Comparison of ENCODE assay signal across 19 cellular contexts in genomic region chr1:162218546-162218945, GRCh38.
A peak's percentile ranks its signal among the peaks of the same experiment; 100 is the strongest.
DNase-seq lines count a peak whose midpoint lies in the region; ATAC-seq and TF ChIP-seq lines count a peak whose summit lies in the region.
"Had no signal": no experiment of that assay in that cellular context is flagged by ENCODE, and none has a peak within 500 bp of the region (broad histone marks: within the 10 kb centered on the region; RNA-seq: fewer than 3 reads in every experiment).

No MANE protein-coding gene starts in this region.

- DNase-seq in DMS 273 (lab: John Stamatoyannopoulos, UW; ENCODE audit: unreplicated experiment) = peak; percentile 41
- DNase-seq in DMS 273 treated with DMSO at 0.1 percent for 48 hours (lab: John Stamatoyannopoulos, UW) = no peak
- no peak for DNase-seq in H9
- DNase-seq in islet precursor cell = peak; percentile 52
- DNase-seq in thyroid gland = no peak
- DNase-seq in mesenteric fat pad (ENCODE audit: low spot score) = no peak
- DNase-seq: BE2C; Caco-2; CD4-positive, alpha-beta T cell; GF-D8; HCEC 1CT; Kasumi-1; NCI-H2081 treated with DMSO at 0.1 percent for 48 hours; NCI-H446 treated with DMSO at 0.1 percent for 48 hours; SIG-M5 had no signal

- no peak overlapping the region for H3K4ac ChIP-seq in H9 (ENCODE audit: low read depth, low read length)

- no peaks in the 10 kb centered on the region for H3K23me2 ChIP-seq in H9 (ENCODE audit: insufficient read length, low read depth, low read length, poor library complexity, severe bottlenecking)

- H4K20me1 ChIP-seq in H9 (ENCODE audit: control insufficient read depth, insufficient read depth, insufficient read length) = no peaks in the 10 kb centered on the region

- H3K4me3 ChIP-seq in parathyroid adenoma (ENCODE audit: low read depth, low read length) (no peak overlapping the region), thyroid gland (replicated peaks in 1 of 3) (no peak overlapping the region)

- no peak overlapping the region for H4K5ac ChIP-seq in H9 (ENCODE audit: insufficient read length, low read depth, low read length)

- H3K18ac ChIP-seq in H9 (ENCODE audit: insufficient read length, low read depth, low read length) = no peak overlapping the region

- no peak overlapping the region for H2BK20ac ChIP-seq in H9 (ENCODE audit: low read depth, low read length, poor library complexity, severe bottlenecking)

- H4K8ac ChIP-seq in H9 (replicated peaks; ENCODE audit: insufficient read length, low read depth, low read length) = no peak overlapping the region

- no peak overlapping the region for H4K91ac ChIP-seq in H9 (ENCODE audit: insufficient read length, low read depth, low read length)

- no peak overlapping the region for H3K23ac ChIP-seq in H9 (ENCODE audit: insufficient read length, low read depth, low read length)

- TF ChIP-seq CTCF in H9 (conservative IDR thresholded peaks at IDR 0.05) = no peak
- no peak for TF ChIP-seq CTCF in parathyroid adenoma (IDR thresholded peaks at IDR 0.05)
- TF ChIP-seq CTCF in thyroid gland (IDR thresholded peaks at IDR 0.05) = no peak

- TF ChIP-seq POLR2A in thyroid gland (IDR thresholded peaks at IDR 0.05) = no peak

- no peaks in the 10 kb centered on the region for H3K36me3 Mint-ChIP-seq in H9 (ENCODE audit: insufficient read depth in 1 of 3, low read depth in 3 of 3)
- H3K36me3 Mint-ChIP-seq: IgD-negative memory B cell had no signal

- no peaks in the 10 kb centered on the region for H3K79me1 ChIP-seq in H9 (ENCODE audit: insufficient read depth, low read depth, low read length, poor library complexity, severe bottlenecking)

- H2BK12ac ChIP-seq in H9 (ENCODE audit: insufficient read length, low read depth, low read length) = no peak overlapping the region

- H2AK5ac ChIP-seq in H9 (ENCODE audit: insufficient read length, low read length) = no peak overlapping the region

- no peaks in the 10 kb centered on the region for H3K27me3 ChIP-seq in H9 (ENCODE audit: insufficient read depth, low read length)
- no peaks in the 10 kb centered on the region for H3K27me3 ChIP-seq in parathyroid adenoma (ENCODE audit: control insufficient read depth, insufficient read depth, low read length)
- H3K27me3 ChIP-seq in thyroid gland = no peaks in the 10 kb centered on the region
- H3K27me3 ChIP-seq: BE2C had no signal

- H3T11ph ChIP-seq in H9 (ENCODE audit: low read length) = no peak overlapping the region

- H3K79me2 ChIP-seq in H9 (ENCODE audit: insufficient read depth, low read length) (0 out of 2 replicates have a peak, but pooled peaks cover 3% of the 10 kb centered on the region), parathyroid adenoma (no peaks in the 10 kb centered on the region)

- H3K27ac ChIP-seq in H9 (ENCODE audit: insufficient read length, low read depth, low read length) (no peak overlapping the region), parathyroid adenoma (no peak overlapping the region), thyroid gland (peak overlapping the region in 1 of 3 donors; percentile 16)
- H3K27ac ChIP-seq: 22Rv1 had no signal

- H2BK5ac ChIP-seq in H9 (ENCODE audit: insufficient read length, low read length) = no peak overlapping the region

- no peak overlapping the region for H3K56ac ChIP-seq in H9 (ENCODE audit: insufficient read length, low read depth, low read length)

- no peak overlapping the region for H3K14ac ChIP-seq in H9 (ENCODE audit: insufficient read depth, low read length)

- H3K36me3 ChIP-seq in parathyroid adenoma (ENCODE audit: control insufficient read depth, insufficient read depth, low read length) = no peaks in the 10 kb centered on the region
- H3K36me3 ChIP-seq in thyroid gland = no peaks in the 10 kb centered on the region
- H3K36me3 ChIP-seq: BE2C had no signal

- H3K4me1 ChIP-seq in H9 (ENCODE audit: insufficient read depth, low read length) = peaks cover 31% of the 10 kb centered on the region
- peaks cover 3% of the 10 kb centered on the region for H3K4me1 ChIP-seq in parathyroid adenoma
- H3K4me1 ChIP-seq in thyroid gland = peaks cover 10 to 16% of the 10 kb centered on the region in 2 donors
- H3K4me1 ChIP-seq: BE2C, Caco-2 had no signal

- H2AFZ ChIP-seq in H9 (ENCODE audit: low read length) = no peak overlapping the region
- H2AFZ ChIP-seq in parathyroid adenoma = peak overlapping the region; percentile 2

- H2BK15ac ChIP-seq in H9 (ENCODE audit: low read depth, low read length) = no peak overlapping the region

- intact Hi-C loops in thyroid gland (cut with DNase I) = no loop called here

- no peak for ATAC-seq in HG03457 (IDR thresholded peaks at IDR 0.05; ENCODE audit: unreplicated experiment)

- H3K9ac ChIP-seq in H9 (ENCODE audit: extremely low read depth, insufficient read length, low read length) = no peak overlapping the region
- no peak overlapping the region for H3K9ac ChIP-seq in parathyroid adenoma

- H2BK120ac ChIP-seq in H9 (ENCODE audit: low read depth, low read length, poor library complexity, severe bottlenecking) = no peak overlapping the region

- H3K4me2 ChIP-seq in H9 (ENCODE audit: insufficient read depth, insufficient read length, low read length) (no peak overlapping the region), parathyroid adenoma (ENCODE audit: low read length) (no peak overlapping the region)

- WGBS in H9 (ENCODE audit: extremely low coverage, insufficient read length, low lambda C conversion rate) = no CpG with 5 or more reads among the region's 5 CpGs
- WGBS in thyroid gland, 2 donors = 51 to 55% methylated on average over 5 of the region's 5 CpGs

- peaks cover 82 to 84% of the 10 kb centered on the region in 2 experiments for H3K4me1 Mint-ChIP-seq in H9

- H3K9me3 ChIP-seq in H9 (ENCODE audit: control insufficient read depth, low read depth, low read length) = no peaks in the 10 kb centered on the region
- H3K9me3 ChIP-seq in parathyroid adenoma (ENCODE audit: control insufficient read depth, low read length) = no peaks in the 10 kb centered on the region
- no peaks in the 10 kb centered on the region for H3K9me3 ChIP-seq in thyroid gland
- H3K9me3 ChIP-seq: BE2C, Caco-2 had no signal

- no peak overlapping the region for H3K4me3 Mint-ChIP-seq in H9
- H3K4me3 Mint-ChIP-seq: CD4-positive, alpha-beta T cell; IgD-negative memory B cell had no signal

- no peaks in the 10 kb centered on the region for H3K9me3 Mint-ChIP-seq in H9
- H3K9me3 Mint-ChIP-seq: CD4-positive, alpha-beta T cell had no signal

- peaks cover 1% of the 10 kb centered on the region; the same call in 1 of the 2 replicates for H3K27me3 Mint-ChIP-seq in H9 (ENCODE audit: low read depth)

- H3K27ac Mint-ChIP-seq in H9 = peak overlapping the region; percentile 25 to 57 (median 42); a peak in 3 of 7 replicates
- H3K27ac Mint-ChIP-seq: CD4-positive, alpha-beta T cell had no signal

Comparison
In these comparisons a context has a peak if more than half of its experiments do, and no peak if none do; other contexts are left out.
1. DNase-seq: peak in DMS 273 (single experiment) and islet precursor cell (single experiment); none in DMS 273 treated with DMSO at 0.1 percent for 48 hours (single experiment), H9 (single experiment), thyroid gland (0 of 2) and mesenteric fat pad (single experiment).